Comparison of ENCODE assay signal across 1 cellular context in the genomic region with DNA sequence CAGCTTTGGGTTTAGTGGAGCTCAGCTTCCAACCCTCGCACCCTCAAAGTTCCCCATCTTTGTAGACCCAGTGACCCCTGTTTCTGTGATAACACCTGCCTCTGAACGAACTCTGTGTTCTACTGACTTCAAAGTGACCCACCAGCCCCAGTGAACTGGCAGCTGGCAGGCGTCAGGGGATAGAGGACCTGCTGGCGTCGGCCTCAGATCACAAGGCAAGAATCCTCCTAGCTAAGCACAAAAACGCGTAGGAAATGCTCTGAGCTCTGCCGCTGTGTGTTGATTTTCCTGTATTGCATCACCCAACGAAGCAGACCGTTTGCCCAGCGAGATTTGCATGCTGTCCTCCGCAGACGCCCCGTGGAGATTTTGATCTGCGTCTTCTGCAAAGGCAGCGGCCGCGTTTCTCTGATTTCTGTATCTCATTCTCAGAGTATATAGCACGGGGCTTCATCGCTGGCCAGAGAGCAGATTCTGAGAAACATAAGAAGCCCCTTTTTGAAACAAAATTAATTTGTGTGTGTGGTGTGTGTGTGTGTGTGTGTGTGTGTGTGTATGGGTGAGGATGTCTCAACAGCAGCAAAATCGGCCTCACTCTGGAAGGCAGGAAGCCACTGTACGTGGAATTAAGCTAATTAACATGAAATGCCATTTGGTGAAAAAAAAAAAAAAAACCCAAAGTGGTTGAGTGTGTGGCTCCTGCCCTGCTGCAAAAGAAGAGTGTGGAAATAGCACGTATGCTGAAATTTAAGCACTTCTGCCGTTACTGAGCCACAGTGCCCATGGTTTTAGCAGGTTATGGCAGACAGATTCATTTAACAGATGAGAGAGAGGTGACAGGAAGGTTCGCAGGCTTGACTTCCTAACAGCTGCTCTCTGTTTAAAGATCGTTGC.
TF ChIP-seq lines count a peak whose summit lies in the region.

No MANE protein-coding gene starts in this region.

TF ChIP-seq in HepG2, 621 proteins besides CTCF, POLR2A, EP300 and RAD21 (continued from another document and continues in another):
- TF ChIP-seq NRL (CRISPR knock-in tag; IDR thresholded peaks at IDR 0.05; ENCODE audit: borderline replicate concordance) (no peak; the same call in 1 of the 2 replicates), ZNF234 (CRISPR knock-in tag; conservative IDR thresholded peaks at IDR 0.05) (no peak), NONO (IDR thresholded peaks at IDR 0.05) (no peak), NONO (CRISPR knock-in tag; conservative IDR thresholded peaks at IDR 0.05) (no peak), GTF2F1 (IDR thresholded peaks at IDR 0.05; ENCODE audit: low read length) (no peak), ZNF3 (CRISPR knock-in tag; IDR thresholded peaks at IDR 0.05) (no peak; the same call in 1 of the 2 replicates), SMARCE1 (IDR thresholded peaks at IDR 0.05; ENCODE audit: borderline replicate concordance) (no peak), SRY (CRISPR knock-in tag; IDR thresholded peaks at IDR 0.05) (no peak), ZFP36L1 (CRISPR knock-in tag; IDR thresholded peaks at IDR 0.05) (0 out of 2 replicates have a peak, but pooled peaks have one; percentile 46), SALL2 (CRISPR knock-in tag; IDR thresholded peaks at IDR 0.05) (peak; percentile 24; the same call in 1 of the 2 replicates), SNAI1 (CRISPR knock-in tag; IDR thresholded peaks at IDR 0.05; ENCODE audit: borderline replicate concordance) (no peak), ZNF33B (CRISPR knock-in tag; IDR thresholded peaks at IDR 0.05) (0 out of 2 replicates have a peak, but pooled peaks have one; percentile 49), ZKSCAN1 (IDR thresholded peaks at IDR 0.05; ENCODE audit: low read length) (no peak), ZNF550 (CRISPR knock-in tag; IDR thresholded peaks at IDR 0.05; ENCODE audit: borderline replicate concordance) (no peak), POLR2G (IDR thresholded peaks at IDR 0.05; ENCODE audit: low read depth, low read length) (peak; percentile 62), ZSCAN25 (CRISPR knock-in tag; IDR thresholded peaks at IDR 0.05) (no peak), CCDC6 (CRISPR knock-in tag; IDR thresholded peaks at IDR 0.05) (no peak), NKX3-1 (CRISPR knock-in tag; IDR thresholded peaks at IDR 0.05) (no peak), SOX13 (IDR thresholded peaks at IDR 0.05) (no peak), SOX13 (CRISPR knock-in tag; conservative IDR thresholded peaks at IDR 0.05 in 1 of 2, IDR thresholded peaks at IDR 0.05 in 1 of 2) (peak in 1 of 2 experiments; percentile 53; a peak in 1 of 4 replicates), ZSCAN29 (CRISPR knock-in tag; conservative IDR thresholded peaks at IDR 0.05) (0 out of 2 replicates have a peak, but pooled peaks have one; percentile 43), TARDBP (CRISPR knock-in tag; IDR thresholded peaks at IDR 0.05) (peak; percentile 77), ESRRA (CRISPR knock-in tag; IDR thresholded peaks at IDR 0.05; ENCODE audit: low read depth) (0 out of 2 replicates have a peak, but pooled peaks have one; percentile 49), KDM2A (CRISPR knock-in tag; IDR thresholded peaks at IDR 0.05; ENCODE audit: borderline replicate concordance, low read depth) (peak; percentile 77), HMG20A (CRISPR knock-in tag; IDR thresholded peaks at IDR 0.05; ENCODE audit: borderline replicate concordance) (peak; percentile 90), CBX1 (IDR thresholded peaks at IDR 0.05; ENCODE audit: low read depth) (no peak), ZNF24 (IDR thresholded peaks at IDR 0.05) (peak; percentile 53; the same call in 1 of the 2 replicates), PHB2 (IDR thresholded peaks at IDR 0.05; ENCODE audit: partially characterized antibody) (no peak), AKAP8 (CRISPR knock-in tag; IDR thresholded peaks at IDR 0.05) (no peak), RELA (CRISPR knock-in tag; IDR thresholded peaks at IDR 0.05) (no peak), ZNF224 (CRISPR knock-in tag; IDR thresholded peaks at IDR 0.05) (no peak), NCOR1 (IDR thresholded peaks at IDR 0.05; ENCODE audit: borderline replicate concordance, low read length) (no peak), ZMYM4 (CRISPR knock-in tag; IDR thresholded peaks at IDR 0.05) (no peak; the same call in 1 of the 2 replicates)
- TF ChIP-seq, protein P1, sequence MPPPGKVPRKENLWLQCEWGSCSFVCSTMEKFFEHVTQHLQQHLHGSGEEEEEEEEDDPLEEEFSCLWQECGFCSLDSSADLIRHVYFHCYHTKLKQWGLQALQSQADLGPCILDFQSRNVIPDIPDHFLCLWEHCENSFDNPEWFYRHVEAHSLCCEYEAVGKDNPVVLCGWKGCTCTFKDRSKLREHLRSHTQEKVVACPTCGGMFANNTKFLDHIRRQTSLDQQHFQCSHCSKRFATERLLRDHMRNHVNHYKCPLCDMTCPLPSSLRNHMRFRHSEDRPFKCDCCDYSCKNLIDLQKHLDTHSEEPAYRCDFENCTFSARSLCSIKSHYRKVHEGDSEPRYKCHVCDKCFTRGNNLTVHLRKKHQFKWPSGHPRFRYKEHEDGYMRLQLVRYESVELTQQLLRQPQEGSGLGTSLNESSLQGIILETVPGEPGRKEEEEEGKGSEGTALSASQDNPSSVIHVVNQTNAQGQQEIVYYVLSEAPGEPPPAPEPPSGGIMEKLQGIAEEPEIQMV (CRISPR knock-in tag; IDR thresholded peaks at IDR 0.05; ENCODE audit: low read depth): no peak
- TF ChIP-seq, protein P2, sequence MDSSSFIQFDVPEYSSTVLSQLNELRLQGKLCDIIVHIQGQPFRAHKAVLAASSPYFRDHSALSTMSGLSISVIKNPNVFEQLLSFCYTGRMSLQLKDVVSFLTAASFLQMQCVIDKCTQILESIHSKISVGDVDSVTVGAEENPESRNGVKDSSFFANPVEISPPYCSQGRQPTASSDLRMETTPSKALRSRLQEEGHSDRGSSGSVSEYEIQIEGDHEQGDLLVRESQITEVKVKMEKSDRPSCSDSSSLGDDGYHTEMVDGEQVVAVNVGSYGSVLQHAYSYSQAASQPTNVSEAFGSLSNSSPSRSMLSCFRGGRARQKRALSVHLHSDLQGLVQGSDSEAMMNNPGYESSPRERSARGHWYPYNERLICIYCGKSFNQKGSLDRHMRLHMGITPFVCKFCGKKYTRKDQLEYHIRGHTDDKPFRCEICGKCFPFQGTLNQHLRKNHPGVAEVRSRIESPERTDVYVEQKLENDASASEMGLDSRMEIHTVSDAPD (CRISPR knock-in tag; IDR thresholded peaks at IDR 0.05): no peak
- TF ChIP-seq, protein P3, sequence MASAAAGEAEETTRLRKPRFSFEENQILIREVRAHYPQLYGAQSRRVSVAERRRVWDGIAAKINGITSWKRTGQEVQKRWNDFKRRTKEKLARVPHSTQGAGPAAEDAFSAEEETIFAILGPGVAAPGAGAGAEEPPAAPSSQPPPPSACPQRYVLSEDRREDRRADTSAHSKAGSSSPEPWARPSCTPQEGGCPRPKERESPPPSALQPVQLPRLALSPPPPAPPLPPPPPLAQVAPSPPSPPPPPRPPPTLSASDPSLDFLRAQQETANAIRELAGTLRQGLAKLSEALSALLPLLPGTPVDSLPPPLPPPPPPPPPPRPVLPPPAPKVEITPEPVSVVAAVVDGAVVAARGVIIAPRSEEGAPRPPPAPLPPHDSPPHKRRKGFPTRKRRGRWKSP (CRISPR knock-in tag; IDR thresholded peaks at IDR 0.05): peak; percentile 60; the same call in 1 of the 2 replicates
- TF ChIP-seq, protein P4, sequence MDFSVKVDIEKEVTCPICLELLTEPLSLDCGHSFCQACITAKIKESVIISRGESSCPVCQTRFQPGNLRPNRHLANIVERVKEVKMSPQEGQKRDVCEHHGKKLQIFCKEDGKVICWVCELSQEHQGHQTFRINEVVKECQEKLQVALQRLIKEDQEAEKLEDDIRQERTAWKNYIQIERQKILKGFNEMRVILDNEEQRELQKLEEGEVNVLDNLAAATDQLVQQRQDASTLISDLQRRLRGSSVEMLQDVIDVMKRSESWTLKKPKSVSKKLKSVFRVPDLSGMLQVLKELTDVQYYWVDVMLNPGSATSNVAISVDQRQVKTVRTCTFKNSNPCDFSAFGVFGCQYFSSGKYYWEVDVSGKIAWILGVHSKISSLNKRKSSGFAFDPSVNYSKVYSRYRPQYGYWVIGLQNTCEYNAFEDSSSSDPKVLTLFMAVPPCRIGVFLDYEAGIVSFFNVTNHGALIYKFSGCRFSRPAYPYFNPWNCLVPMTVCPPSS (IDR thresholded peaks at IDR 0.05): no peak
- TF ChIP-seq, protein P5, sequence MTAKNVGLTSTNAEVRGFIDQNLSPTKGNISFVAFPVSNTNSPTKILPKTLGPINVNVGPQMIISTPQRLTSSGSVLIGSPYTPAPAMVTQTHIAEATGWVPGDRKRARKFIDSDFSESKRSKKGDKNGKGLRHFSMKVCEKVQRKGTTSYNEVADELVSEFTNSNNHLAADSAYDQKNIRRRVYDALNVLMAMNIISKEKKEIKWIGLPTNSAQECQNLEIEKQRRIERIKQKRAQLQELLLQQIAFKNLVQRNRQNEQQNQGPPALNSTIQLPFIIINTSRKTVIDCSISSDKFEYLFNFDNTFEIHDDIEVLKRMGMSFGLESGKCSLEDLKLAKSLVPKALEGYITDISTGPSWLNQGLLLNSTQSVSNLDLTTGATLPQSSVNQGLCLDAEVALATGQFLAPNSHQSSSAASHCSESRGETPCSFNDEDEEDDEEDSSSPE (CRISPR knock-in tag; IDR thresholded peaks at IDR 0.05): 0 out of 2 replicates have a peak, but pooled peaks have one; percentile 45
- TF ChIP-seq, protein P6, sequence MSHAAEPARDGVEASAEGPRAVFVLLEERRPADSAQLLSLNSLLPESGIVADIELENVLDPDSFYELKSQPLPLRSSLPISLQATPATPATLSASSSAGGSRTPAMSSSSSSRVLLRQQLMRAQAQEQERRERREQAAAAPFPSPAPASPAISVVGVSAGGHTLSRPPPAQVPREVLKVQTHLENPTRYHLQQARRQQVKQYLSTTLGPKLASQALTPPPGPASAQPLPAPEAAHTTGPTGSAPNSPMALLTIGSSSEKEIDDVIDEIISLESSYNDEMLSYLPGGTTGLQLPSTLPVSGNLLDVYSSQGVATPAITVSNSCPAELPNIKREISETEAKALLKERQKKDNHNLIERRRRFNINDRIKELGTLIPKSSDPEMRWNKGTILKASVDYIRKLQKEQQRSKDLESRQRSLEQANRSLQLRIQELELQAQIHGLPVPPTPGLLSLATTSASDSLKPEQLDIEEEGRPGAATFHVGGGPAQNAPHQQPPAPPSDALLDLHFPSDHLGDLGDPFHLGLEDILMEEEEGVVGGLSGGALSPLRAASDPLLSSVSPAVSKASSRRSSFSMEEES (CRISPR knock-in tag; IDR thresholded peaks at IDR 0.05): peak; percentile 91
- TF ChIP-seq, protein P7, sequence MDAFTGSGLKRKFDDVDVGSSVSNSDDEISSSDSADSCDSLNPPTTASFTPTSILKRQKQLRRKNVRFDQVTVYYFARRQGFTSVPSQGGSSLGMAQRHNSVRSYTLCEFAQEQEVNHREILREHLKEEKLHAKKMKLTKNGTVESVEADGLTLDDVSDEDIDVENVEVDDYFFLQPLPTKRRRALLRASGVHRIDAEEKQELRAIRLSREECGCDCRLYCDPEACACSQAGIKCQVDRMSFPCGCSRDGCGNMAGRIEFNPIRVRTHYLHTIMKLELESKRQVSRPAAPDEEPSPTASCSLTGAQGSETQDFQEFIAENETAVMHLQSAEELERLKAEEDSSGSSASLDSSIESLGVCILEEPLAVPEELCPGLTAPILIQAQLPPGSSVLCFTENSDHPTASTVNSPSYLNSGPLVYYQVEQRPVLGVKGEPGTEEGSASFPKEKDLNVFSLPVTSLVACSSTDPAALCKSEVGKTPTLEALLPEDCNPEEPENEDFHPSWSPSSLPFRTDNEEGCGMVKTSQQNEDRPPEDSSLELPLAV (CRISPR knock-in tag; conservative IDR thresholded peaks at IDR 0.05; ENCODE audit: low read depth): no peak
- TF ChIP-seq, protein P8, sequence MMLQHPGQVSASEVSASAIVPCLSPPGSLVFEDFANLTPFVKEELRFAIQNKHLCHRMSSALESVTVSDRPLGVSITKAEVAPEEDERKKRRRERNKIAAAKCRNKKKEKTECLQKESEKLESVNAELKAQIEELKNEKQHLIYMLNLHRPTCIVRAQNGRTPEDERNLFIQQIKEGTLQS (CRISPR knock-in tag; IDR thresholded peaks at IDR 0.05): peak; percentile 99
- TF ChIP-seq, protein P9, sequence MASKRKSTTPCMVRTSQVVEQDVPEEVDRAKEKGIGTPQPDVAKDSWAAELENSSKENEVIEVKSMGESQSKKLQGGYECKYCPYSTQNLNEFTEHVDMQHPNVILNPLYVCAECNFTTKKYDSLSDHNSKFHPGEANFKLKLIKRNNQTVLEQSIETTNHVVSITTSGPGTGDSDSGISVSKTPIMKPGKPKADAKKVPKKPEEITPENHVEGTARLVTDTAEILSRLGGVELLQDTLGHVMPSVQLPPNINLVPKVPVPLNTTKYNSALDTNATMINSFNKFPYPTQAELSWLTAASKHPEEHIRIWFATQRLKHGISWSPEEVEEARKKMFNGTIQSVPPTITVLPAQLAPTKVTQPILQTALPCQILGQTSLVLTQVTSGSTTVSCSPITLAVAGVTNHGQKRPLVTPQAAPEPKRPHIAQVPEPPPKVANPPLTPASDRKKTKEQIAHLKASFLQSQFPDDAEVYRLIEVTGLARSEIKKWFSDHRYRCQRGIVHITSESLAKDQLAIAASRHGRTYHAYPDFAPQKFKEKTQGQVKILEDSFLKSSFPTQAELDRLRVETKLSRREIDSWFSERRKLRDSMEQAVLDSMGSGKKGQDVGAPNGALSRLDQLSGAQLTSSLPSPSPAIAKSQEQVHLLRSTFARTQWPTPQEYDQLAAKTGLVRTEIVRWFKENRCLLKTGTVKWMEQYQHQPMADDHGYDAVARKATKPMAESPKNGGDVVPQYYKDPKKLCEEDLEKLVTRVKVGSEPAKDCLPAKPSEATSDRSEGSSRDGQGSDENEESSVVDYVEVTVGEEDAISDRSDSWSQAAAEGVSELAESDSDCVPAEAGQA (IDR thresholded peaks at IDR 0.05; ENCODE audit: low read depth): peak; percentile 66; the same call in 1 of the 2 replicates
- TF ChIP-seq, protein P9 (CRISPR knock-in tag; IDR thresholded peaks at IDR 0.05; ENCODE audit: borderline replicate concordance): no peak
